ENCODE assay signal across 23 cellular contexts in genomic region chr20:25460591-25461280, GRCh38. TPM values are rescaled to one million over a fixed set of nuclear protein-coding genes. Genes with fewer than 3 reads are reported as not detected.
DNase-seq lines count a peak whose midpoint lies in the region; ATAC-seq, FAIRE-seq and TF ChIP-seq lines count a peak whose summit lies in the region.
"Had no signal": no experiment of that assay in that cellular context is flagged by ENCODE, and none has a peak within 500 bp of the region (broad histone marks: within the 10 kb centered on the region; RNA-seq: fewer than 3 reads in every experiment).

No MANE protein-coding gene starts in this region.

- TF ChIP-seq RAD21 in HepG2 (CRISPR knock-in tag; IDR thresholded peaks at IDR 0.05) = no peak

- ATAC-seq in HepG2 (peak; percentile 13), GM18502 (IDR thresholded peaks at IDR 0.05; ENCODE audit: poor library complexity, unreplicated experiment) (no peak)
- ATAC-seq: Panc1 had no signal

- H3K27me3 ChIP-seq in right atrium auricular region = no peaks in the 10 kb centered on the region
- H3K27me3 ChIP-seq in HepG2 (ENCODE audit: control insufficient read depth in 1 of 2, insufficient read depth in 2 of 2, low read length in 2 of 2) = no peaks in the 10 kb centered on the region
- no peaks in the 10 kb centered on the region for H3K27me3 ChIP-seq in suprapubic skin

- no peaks in the 10 kb centered on the region for H4K20me1 ChIP-seq in HepG2 (ENCODE audit: insufficient read depth, low read length)

- no TSS peak for BruUV-seq in HepG2 (replicated peaks; lab: Mats Ljungman, UMichigan)

- no peak overlapping the region for H3K9ac ChIP-seq in HepG2 (ENCODE audit: insufficient read depth, low read depth, low read length)

- WGBS in HepG2 (ENCODE audit: low lambda C conversion rate) = 97% methylated on average over 14 of the region's 19 CpGs
- 92% methylated on average over 19 of the region's 19 CpGs for WGBS in suprapubic skin

- TF ChIP-seq POLR2A in HepG2 (IDR thresholded peaks at IDR 0.05; ENCODE audit: insufficient read depth in 1 of 2, low read depth in 2 of 2, low read length in 2 of 2) = no peak
- no peak for TF ChIP-seq POLR2A in suprapubic skin (IDR thresholded peaks at IDR 0.05)

- H3K9me3 ChIP-seq in right atrium auricular region = no peaks in the 10 kb centered on the region
- no peaks in the 10 kb centered on the region for H3K9me3 ChIP-seq in HepG2 (ENCODE audit: low read length)
- H3K9me3 ChIP-seq in suprapubic skin = no peaks in the 10 kb centered on the region

- H3K79me2 ChIP-seq in HepG2 (ENCODE audit: insufficient read depth, low read length) = no peaks in the 10 kb centered on the region

- H3K4me1 ChIP-seq in right atrium auricular region = peaks cover 0 to 7% of the 10 kb centered on the region in 2 donors
- no peaks in the 10 kb centered on the region for H3K4me1 ChIP-seq in HepG2 (ENCODE audit: insufficient read depth, low read length)
- no peaks in the 10 kb centered on the region for H3K4me1 ChIP-seq in suprapubic skin

- in situ Hi-C loops in HepG2 (cut with HindIII; ENCODE audit: extremely low pct_ligation_motif_present, low pct_unique_long_range_greater_than_20kb) = no loop called here

- CTCF ChIA-PET in HepG2 (lab: Yijun Ruan, JAX; ENCODE audit: low intra/inter-chr PET ratio, low total read pairs) = no interaction called here

- H3K4me2 ChIP-seq in HepG2 (ENCODE audit: low read depth, low read length) = no peak overlapping the region

- H3K27ac ChIP-seq in right atrium auricular region (no peak overlapping the region), HepG2 (ENCODE audit: extremely low read length, insufficient read depth, low read length) (no peak overlapping the region), suprapubic skin (peak overlapping the region; percentile 37)
- H3K27ac ChIP-seq: 22Rv1, SK-N-MC had no signal

- no peak overlapping the region for H2AFZ ChIP-seq in HepG2 (ENCODE audit: low read length)

- DNase-seq in cardiac septum (ENCODE audit: low spot score) (peak; percentile 69), right atrium auricular region (ENCODE audit: low spot score) (no peak), HepG2 (ENCODE audit: low spot score) (no peak), posterior vena cava (ENCODE audit: low spot score) (peak; percentile 74), suprapubic skin (ENCODE audit: low spot score in 2 of 2) (peak in 1 of 2 donors; percentile 65), NCI-H226 (no peak), NCI-H345 (lab: John Stamatoyannopoulos, UW) (no peak)
- DNase-seq: DMS153, KBM-7, MV-4-11, NCI-H1105, NCI-H1436 treated with DMSO at 0.1 percent for 48 hours, NCI-H1930, NCI-H2107, NCI-H446 treated with DMSO at 0.1 percent for 48 hours, NCI-H526 treated with DMSO at 0.1 percent for 48 hours, SHP77 had no signal

- TF ChIP-seq EP300 in HepG2 (IDR thresholded peaks at IDR 0.05; ENCODE audit: low read depth in 2 of 2, low read length in 2 of 2) = no peak
- no peak for TF ChIP-seq EP300 in HepG2 (CRISPR knock-in tag; IDR thresholded peaks at IDR 0.05; ENCODE audit: borderline replicate concordance)
- TF ChIP-seq EP300 in suprapubic skin (IDR thresholded peaks at IDR 0.05) = no peak

- no peak for FAIRE-seq in HepG2 (lab: Jason Lieb, UNC)
- FAIRE-seq: H54, HTR-8/SVneo had no signal

- intact Hi-C loops in cardiac septum (cut with DNase I) (no loop called here), HepG2 (cut with micrococcal nuclease; ENCODE audit: unreplicated experiment) (loop anchor here (1.0 kb wide), 1 partner anchor 45 kb away; no protein-coding TSS in a partner anchor), posterior vena cava (cut with DNase I) (no loop called here)

- POLR2A ChIA-PET in HepG2 (lab: Yijun Ruan, JAX) = no interaction called here

- H3K4me3 ChIP-seq in right atrium auricular region (no peak overlapping the region), HepG2 (replicated peaks in 1 of 3; ENCODE audit: insufficient read depth in 1 of 3, low read depth in 2 of 3, low read length in 3 of 3) (no peak overlapping the region), suprapubic skin (no peak overlapping the region)
- H3K4me3 ChIP-seq: SK-N-MC had no signal

- H3K36me3 ChIP-seq in right atrium auricular region = peaks cover 3% of the 10 kb centered on the region
- H3K36me3 ChIP-seq in HepG2 (replicated peaks in 1 of 2; ENCODE audit: control insufficient read depth in 1 of 2, insufficient read depth in 2 of 2, low read length in 2 of 2) = peaks cover 35 to 65% of the 10 kb centered on the region in 2 experiments
- peaks cover 12% of the 10 kb centered on the region for H3K36me3 ChIP-seq in suprapubic skin

- TF ChIP-seq CTCF in right atrium auricular region (IDR thresholded peaks at IDR 0.05) (no peak), HepG2 (CRISPR knock-in tag; IDR thresholded peaks at IDR 0.05) (no peak), suprapubic skin (IDR thresholded peaks at IDR 0.05) (no peak)

TF ChIP-seq in HepG2, 621 proteins besides CTCF, POLR2A, EP300 and RAD21:
- TF ChIP-seq CBX5 (CRISPR knock-in tag; IDR thresholded peaks at IDR 0.05; ENCODE audit: borderline replicate concordance) = 0 out of 2 replicates have a peak, but pooled peaks have one; percentile 41
- TF ChIP-seq MTERF4 (CRISPR knock-in tag; IDR thresholded peaks at IDR 0.05) = no peak
- 0 out of 2 replicates have a peak, but pooled peaks have one; percentile 70 for TF ChIP-seq PAF1 (CRISPR knock-in tag; IDR thresholded peaks at IDR 0.05)
- peak; percentile 89 for TF ChIP-seq AGO2 (optimal IDR thresholded peaks at IDR 0.05; ENCODE audit: low read depth, low read length)
- TF ChIP-seq ZNF577 (CRISPR knock-in tag; IDR thresholded peaks at IDR 0.05; ENCODE audit: borderline replicate concordance, low read depth) = no peak
- TF ChIP-seq ZNF768 (CRISPR knock-in tag; IDR thresholded peaks at IDR 0.05) = peak; percentile 12; the same call in 1 of the 2 replicates
- TF ChIP-seq SMAD1 (CRISPR knock-in tag; IDR thresholded peaks at IDR 0.05; ENCODE audit: borderline replicate concordance, low read depth) = no peak
- TF ChIP-seq ZNF121 (CRISPR knock-in tag; IDR thresholded peaks at IDR 0.05) = no peak
- no peak for TF ChIP-seq ZNF343 (CRISPR knock-in tag; IDR thresholded peaks at IDR 0.05)

RNA-seq across cellular contexts. Expression of gene GINS1, which starts 53.3 kb away (rescaled TPM):
- total RNA-seq in cardiac septum (0.43 TPM), right atrium auricular region (under 1 TPM; 0.33 to 0.35 TPM), HepG2 (2016; rRNA removed; fragmentation: Illumina TruSeq; extraction: Trizol) (59.9 and 74.6 TPM in 2 replicates), posterior vena cava (under 1 TPM; 0.69 to 0.81 TPM), suprapubic skin (1 to 10 TPM; 2.4 to 3.6 (median 2.6) TPM)
- total RNA-seq in HepG2 (2016; cell fraction: cytosol; rRNA removed; fragmentation: Illumina TruSeq; extraction: Trizol; ENCODE audit: low read depth) = 12.1 and 13.7 TPM in 2 replicates
- total RNA-seq in HepG2 (2016; cell fraction: insoluble cytoplasmic fraction; rRNA removed; fragmentation: Illumina TruSeq; extraction: Trizol) = 62.2 and 82.5 TPM in 2 replicates
- 27.4 and 32.8 TPM in 2 replicates for total RNA-seq in HepG2 (2016; cell fraction: membrane; rRNA removed; fragmentation: Illumina TruSeq; extraction: Trizol)
- 30.1 and 33.0 TPM in 2 replicates for total RNA-seq in HepG2 (2016; cell fraction: nucleus; rRNA removed; fragmentation: Illumina TruSeq; extraction: Trizol)
- polyA plus RNA-seq in HepG2 (2011; rRNA removed) = 10.3 and 14.6 TPM in 2 replicates
- polyA plus RNA-seq in HepG2 (2011; cell fraction: cytosol; rRNA removed) = 8.1 and 9.7 TPM in 2 replicates
- polyA plus RNA-seq in HepG2 (2011; cell fraction: nucleus; rRNA removed) = 5.7 and 6.6 TPM in 2 replicates
- 6.6 and 15.3 TPM in 2 replicates for polyA plus RNA-seq in HepG2 (2012)
- polyA plus RNA-seq in HepG2 (2016; cell fraction: cytosol; fragmentation: Illumina TruSeq; extraction: Trizol; ENCODE audit: low read depth) = 3.4 and 3.7 TPM in 2 replicates
- 62.2 and 68.3 TPM in 2 replicates for polyA plus RNA-seq in HepG2 (2016; cell fraction: insoluble cytoplasmic fraction; fragmentation: Illumina TruSeq; extraction: Trizol; ENCODE audit: low read depth)
- polyA plus RNA-seq in HepG2 (2016; cell fraction: membrane; fragmentation: Illumina TruSeq; extraction: Trizol; ENCODE audit: low read depth) = 11.0 and 11.7 TPM in 2 replicates
- 50.8 and 54.7 TPM in 2 replicates for polyA plus RNA-seq in HepG2 (2016; cell fraction: nucleus; fragmentation: Illumina TruSeq; extraction: Trizol; ENCODE audit: insufficient read depth, low read depth)
- polyA minus RNA-seq in HepG2 (2011; rRNA and poly(A)+ RNA removed; ENCODE audit: low replicate concordance) = 9.2 and 15.1 TPM in 2 replicates
- polyA minus RNA-seq in HepG2 (2011; cell fraction: cytosol; rRNA and poly(A)+ RNA removed) = 8.7 and 11.2 TPM in 2 replicates
- 8.8 and 9.4 TPM in 2 replicates for polyA minus RNA-seq in HepG2 (2011; cell fraction: nucleus; rRNA and poly(A)+ RNA removed)

Comparison
In these comparisons a context has a peak if more than half of its experiments do, and no peak if none do; other contexts are left out.
1. DNase-seq: peak in cardiac septum (single experiment) and posterior vena cava (single experiment); none in right atrium auricular region (single experiment), HepG2 (single experiment), NCI-H226 (single experiment) and NCI-H345 (single experiment).